24 cellular contexts compared by ENCODE assay signal in genomic region chr20:2179957-2180356, GRCh38.
"Had no signal": no experiment of that assay in that cellular context is flagged by ENCODE, and none has a peak within 500 bp of the region (broad histone marks: within the 10 kb centered on the region; RNA-seq: fewer than 3 reads in every experiment).

No MANE protein-coding gene starts in this region.

- H3K9me3 Mint-ChIP-seq: dendritic cell treated with granulocyte-macrophage colony-stimulating factor and Interleukin-4, amounts not matched to agents 40 ng/mL and 50 ng/mL, for 4 days; effector memory CD8-positive, alpha-beta T cell; endodermal cell had no signal

- H3K4me1 ChIP-seq: colonic mucosa, esophagus squamous epithelium, foreskin keratinocyte, gastrocnemius medialis, gastroesophageal sphincter had no signal

- H3K27ac ChIP-seq: colonic mucosa, coronary artery, dorsolateral prefrontal cortex, epithelial cell of prostate, esophagus muscularis mucosa, esophagus squamous epithelium, foreskin keratinocyte, gastrocnemius medialis, gastroesophageal sphincter, heart left ventricle, heart right ventricle had no signal

- H3K4me3 ChIP-seq: colonic mucosa, coronary artery, dorsolateral prefrontal cortex, esophagus muscularis mucosa, esophagus squamous epithelium, gastrocnemius medialis, gastroesophageal sphincter, heart left ventricle, heart right ventricle had no signal

- H3K27me3 ChIP-seq: colonic mucosa, dorsolateral prefrontal cortex, esophagus muscularis mucosa, gastrocnemius medialis, heart right ventricle had no signal

- H3K27ac Mint-ChIP-seq: dendritic cell treated with granulocyte-macrophage colony-stimulating factor and Interleukin-4, amounts not matched to agents 40 ng/mL and 50 ng/mL, for 4 days; effector memory CD8-positive, alpha-beta T cell; endodermal cell had no signal

- ATAC-seq: effector memory CD8-positive, alpha-beta T cell; esophagus mucosa; foreskin keratinocyte; gastrocnemius medialis; gastroesophageal sphincter; heart left ventricle; heart right ventricle had no signal

- H3K4me3 Mint-ChIP-seq: dendritic cell treated with granulocyte-macrophage colony-stimulating factor and Interleukin-4, amounts not matched to agents 40 ng/mL and 50 ng/mL, for 4 days; effector memory CD8-positive, alpha-beta T cell; endodermal cell had no signal

- H3K36me3 ChIP-seq: colonic mucosa, esophagus muscularis mucosa, esophagus squamous epithelium, gastrocnemius medialis, gastroesophageal sphincter, heart left ventricle, heart right ventricle had no signal

- H3K4me1 Mint-ChIP-seq: endodermal cell had no signal

- H3K9me3 ChIP-seq: colonic mucosa, esophagus muscularis mucosa, esophagus squamous epithelium, gastrocnemius medialis, heart left ventricle, heart right ventricle had no signal

- DNase-seq: colonic mucosa; cortex of kidney; dermis blood vessel endothelial cell; dorsolateral prefrontal cortex; effector CD4-positive, alpha-beta T cell; effector CD8-positive, alpha-beta T cell; effector memory CD4-positive, alpha-beta T cell; effector memory CD8-positive, alpha-beta T cell; endodermal cell; erythroblast; esophagus squamous epithelium; foreskin fibroblast; foreskin keratinocyte; foreskin melanocyte; gastrocnemius medialis; glutamatergic neuron; heart left ventricle; heart right ventricle had no signal
